ENCODE assay signal across 8 cellular contexts in genomic region chr10:68600041-68600778, GRCh38. TPM values are rescaled to one million over a fixed set of nuclear protein-coding genes. Genes with fewer than 3 reads are reported as not detected.
DNase-seq lines count a peak whose midpoint lies in the region; ATAC-seq and TF ChIP-seq lines count a peak whose summit lies in the region.

No MANE protein-coding gene starts in this region.

- TF ChIP-seq CTCF in MM.1S (IDR thresholded peaks at IDR 0.05; ENCODE audit: low read length): no peak
- no peak for TF ChIP-seq CTCF in osteocyte (IDR thresholded peaks at IDR 0.05)
- TF ChIP-seq CTCF in type B pancreatic cell (conservative IDR thresholded peaks at IDR 0.05): no peak

- intact Hi-C loops in Right ventricle myocardium superior (cut with DNase I): no loop called here

- H3K27me3 ChIP-seq in H7 (ENCODE audit: control insufficient read depth, insufficient read depth, low read length) (no peaks in the 10 kb centered on the region), MM.1S (replicated peaks; ENCODE audit: insufficient read depth, low read length) (no peaks in the 10 kb centered on the region), SJCRH30 (no peaks in the 10 kb centered on the region)

- peak overlapping the region; percentile 68 for H2AFZ ChIP-seq in MM.1S (ENCODE audit: low read length)

- H3K36me3 ChIP-seq in ES-I3 (ENCODE audit: insufficient read depth, low read length): peaks cover 4% of the 10 kb centered on the region
- peaks cover 3% of the 10 kb centered on the region for H3K36me3 ChIP-seq in H7 (replicated peaks; ENCODE audit: control insufficient read depth, insufficient read depth, low read length)
- no peaks in the 10 kb centered on the region for H3K36me3 ChIP-seq in MM.1S (replicated peaks; ENCODE audit: insufficient read depth, low read length)
- H3K36me3 ChIP-seq in SJCRH30: no peaks in the 10 kb centered on the region

- H3K79me2 ChIP-seq in MM.1S (ENCODE audit: low read length): peaks cover 49% of the 10 kb centered on the region

- H3K27ac ChIP-seq in MM.1S (ENCODE audit: low read length) (peak overlapping the region; percentile 73), SJCRH30 (peak overlapping the region; percentile 77)

- no peaks in the 10 kb centered on the region for H3K27me3 Mint-ChIP-seq in activated naive CD8-positive, alpha-beta T cell treated with anti-CD3 and anti-CD28 coated beads, Interleukin-2, amount 50 U/mL, for 24 hours
- no peaks in the 10 kb centered on the region for H3K27me3 Mint-ChIP-seq in osteocyte (ENCODE audit: unreplicated experiment)
- no peaks in the 10 kb centered on the region for H3K27me3 Mint-ChIP-seq in type B pancreatic cell

- peaks cover 23% of the 10 kb centered on the region for H3F3A ChIP-seq in MM.1S (ENCODE audit: insufficient read depth, low read length)

- peak overlapping the region; percentile 54 for H3K9ac ChIP-seq in ES-I3 (ENCODE audit: low read depth, low read length)
- H3K9ac ChIP-seq in MM.1S (ENCODE audit: low read length): peak overlapping the region; percentile 58; the same call in 1 of the 2 replicates

- peak; percentile 89 for ATAC-seq in activated naive CD8-positive, alpha-beta T cell treated with anti-CD3 and anti-CD28 coated beads, Interleukin-2, amount 50 U/mL, for 24 hours
- ATAC-seq in Right ventricle myocardium superior (ENCODE audit: poor library complexity): peak; percentile 96

- DNase-seq in H7 (peak; percentile 82), MM.1S (peak; percentile 89), SJCRH30 (peak; percentile 90 to 95), Right ventricle myocardium superior (peak; percentile 81), osteocyte (ENCODE audit: extremely low spot score, unreplicated experiment) (peak; percentile 89), type B pancreatic cell (ENCODE audit: extremely low spot score, unreplicated experiment) (peak; percentile 81)
- DNase-seq in activated naive CD8-positive, alpha-beta T cell treated with anti-CD3 and anti-CD28 coated beads, Interleukin-2, amount 50 U/mL, for 24 hours: peak; percentile 48

- peaks cover 18% of the 10 kb centered on the region for H3K4me1 ChIP-seq in ES-I3 (ENCODE audit: insufficient read depth, low read length)
- peaks cover 23% of the 10 kb centered on the region for H3K4me1 ChIP-seq in MM.1S (ENCODE audit: low read length)
- 0 out of 2 replicates have a peak, but pooled peaks cover 4% of the 10 kb centered on the region for H3K4me1 ChIP-seq in SJCRH30

- H3K4me3 Mint-ChIP-seq in activated naive CD8-positive, alpha-beta T cell treated with anti-CD3 and anti-CD28 coated beads, Interleukin-2, amount 50 U/mL, for 24 hours: peak overlapping the region; percentile 83
- peak overlapping the region; percentile 83 for H3K4me3 Mint-ChIP-seq in osteocyte (ENCODE audit: unreplicated experiment)
- peak overlapping the region; percentile 94 for H3K4me3 Mint-ChIP-seq in type B pancreatic cell

- no peaks in the 10 kb centered on the region for H3K36me3 Mint-ChIP-seq in activated naive CD8-positive, alpha-beta T cell treated with anti-CD3 and anti-CD28 coated beads, Interleukin-2, amount 50 U/mL, for 24 hours (ENCODE audit: low read depth)
- H3K36me3 Mint-ChIP-seq in osteocyte (ENCODE audit: unreplicated experiment): peaks cover 10% of the 10 kb centered on the region
- H3K36me3 Mint-ChIP-seq in type B pancreatic cell: peaks cover 11% of the 10 kb centered on the region

- H3K4me3 ChIP-seq in H7 (ENCODE audit: insufficient read depth, low read depth, low read length) (peak overlapping the region; percentile 24), MM.1S (ENCODE audit: low read length) (peak overlapping the region; percentile 53), SJCRH30 (peak overlapping the region; percentile 51)

- peak overlapping the region; percentile 71 for H3K27ac Mint-ChIP-seq in activated naive CD8-positive, alpha-beta T cell treated with anti-CD3 and anti-CD28 coated beads, Interleukin-2, amount 50 U/mL, for 24 hours
- H3K27ac Mint-ChIP-seq in osteocyte (ENCODE audit: unreplicated experiment) (peak overlapping the region; percentile 97), type B pancreatic cell (peak overlapping the region; percentile 99)

- no peaks in the 10 kb centered on the region for H3K9me3 ChIP-seq in ES-I3 (ENCODE audit: control insufficient read depth, insufficient read depth, low read length)
- no peaks in the 10 kb centered on the region for H3K9me3 ChIP-seq in MM.1S (replicated peaks; ENCODE audit: insufficient read depth, low read length)
- no peaks in the 10 kb centered on the region for H3K9me3 ChIP-seq in SJCRH30 (replicated peaks)

- peaks cover 29% of the 10 kb centered on the region for H3K4me1 Mint-ChIP-seq in activated naive CD8-positive, alpha-beta T cell treated with anti-CD3 and anti-CD28 coated beads, Interleukin-2, amount 50 U/mL, for 24 hours
- H3K4me1 Mint-ChIP-seq in osteocyte (ENCODE audit: unreplicated experiment) (peaks cover 62% of the 10 kb centered on the region), type B pancreatic cell (ENCODE audit: unreplicated experiment) (peaks cover 57% of the 10 kb centered on the region)

- H3K9me3 Mint-ChIP-seq in activated naive CD8-positive, alpha-beta T cell treated with anti-CD3 and anti-CD28 coated beads, Interleukin-2, amount 50 U/mL, for 24 hours: no peaks in the 10 kb centered on the region
- no peaks in the 10 kb centered on the region for H3K9me3 Mint-ChIP-seq in osteocyte (ENCODE audit: unreplicated experiment)
- no peaks in the 10 kb centered on the region for H3K9me3 Mint-ChIP-seq in type B pancreatic cell

- H3K9me2 ChIP-seq in MM.1S (replicated peaks; ENCODE audit: insufficient read depth, low read length): no peaks in the 10 kb centered on the region

- no peaks in the 10 kb centered on the region for H4K20me1 ChIP-seq in MM.1S (ENCODE audit: insufficient read depth, low read length)

- peak overlapping the region; percentile 79 for H3K4me2 ChIP-seq in MM.1S (ENCODE audit: low read depth, low read length)

RNA-seq across cellular contexts. Expression of gene TET1, which starts 40.1 kb away (rescaled TPM):
- 27.5 and 47.6 TPM in 2 replicates for total RNA-seq in H7 (2014; rRNA removed; shearing (Covaris generic))
- 12.8 and 13.0 TPM in 2 replicates for total RNA-seq in SJCRH30 (2014; rRNA removed; shearing (Covaris generic))
- total RNA-seq in Right ventricle myocardium superior (2.9 TPM), osteocyte (20.4 and 20.9 TPM in 2 replicates), type B pancreatic cell (ENCODE audit: low replicate concordance) (14.9 and 29.0 TPM in 2 replicates)

Comparison
In these comparisons a context has a peak if more than half of its experiments do, and no peak if none do; other contexts are left out.
1. Peak in every context shown above with its lines: DNase-seq, ATAC-seq, H3K4me3 ChIP-seq and H3K27ac ChIP-seq.